Comparison of ENCODE assay signal across 8 cellular contexts in the genomic region with DNA sequence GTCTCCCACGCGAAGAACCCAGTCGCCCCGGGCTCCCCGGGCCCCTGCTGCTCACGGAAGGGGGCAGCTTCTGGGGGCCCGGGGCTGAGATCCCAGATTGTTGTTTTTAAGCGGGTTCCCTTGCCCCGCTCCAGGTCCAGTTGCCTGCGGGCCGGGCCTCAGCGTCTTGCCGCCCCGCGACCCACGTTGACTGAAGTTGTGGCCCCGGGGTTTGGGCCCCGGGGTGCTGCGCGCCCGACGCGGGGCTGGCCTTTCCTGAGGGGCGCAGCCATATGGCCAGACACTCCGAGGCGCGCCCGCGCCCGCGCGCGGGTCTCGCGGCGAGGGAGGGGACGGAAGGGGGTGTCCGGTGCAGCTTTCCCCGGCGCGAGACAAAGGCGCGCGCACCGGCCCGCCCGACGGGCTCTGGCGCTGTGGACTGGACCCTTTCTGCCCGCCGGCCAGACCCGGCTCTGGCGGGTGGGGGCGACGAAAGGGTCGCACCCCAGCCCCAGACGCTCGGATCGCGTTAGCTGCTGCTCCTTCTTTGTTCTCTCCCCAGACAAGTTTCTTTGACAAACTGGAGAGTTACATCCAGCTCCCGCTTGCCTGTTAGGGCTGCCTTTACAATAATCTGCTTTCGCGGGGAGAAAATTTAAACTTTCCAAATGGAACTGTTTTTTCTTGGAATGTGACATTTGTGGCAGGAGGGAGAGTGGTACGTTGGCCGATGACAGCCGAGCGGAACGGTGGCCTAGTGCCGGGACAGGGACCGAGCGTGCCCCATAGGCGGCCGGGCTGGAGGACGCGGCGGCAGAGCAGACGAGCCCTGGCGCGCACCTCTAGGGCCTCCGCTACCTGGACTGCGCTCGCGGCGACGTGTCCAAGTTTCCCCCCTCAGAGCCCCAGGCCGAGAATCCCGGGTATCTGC. TPM values are rescaled to one million over a fixed set of nuclear protein-coding genes. Genes with fewer than 3 reads are reported as not detected.
DNase-seq lines count a peak whose midpoint lies in the region; ATAC-seq and TF ChIP-seq lines count a peak whose summit lies in the region.

No MANE protein-coding gene starts in this region.

- H3K4me3 Mint-ChIP-seq in activated T-cell treated with anti-CD3 and anti-CD28 coated beads, Interleukin-2, amount 50 U/mL, for 4 hours, result peak overlapping the region; percentile 63
- peak overlapping the region in 3 of 4 donors; percentile 47 to 73 (median 66) for H3K4me3 Mint-ChIP-seq in IgD-negative memory B cell

- ATAC-seq in activated T-cell treated with anti-CD3 and anti-CD28 coated beads, Interleukin-2, amount 50 U/mL, for 4 hours, result peak; percentile 41 to 49
- ATAC-seq in psoas muscle (peak; percentile 41 to 66 (median 60)), HG03342 (IDR thresholded peaks at IDR 0.05; ENCODE audit: unreplicated experiment) (no peak)

- H3K27ac Mint-ChIP-seq in IgD-negative memory B cell, result no peak overlapping the region

- TF ChIP-seq CTCF in right atrium auricular region (IDR thresholded peaks at IDR 0.05) (no peak), psoas muscle (IDR thresholded peaks at IDR 0.05) (no peak)

- no peaks in the 10 kb centered on the region for H3K9me3 ChIP-seq in adipocyte (ENCODE audit: control insufficient read depth, low read length)
- H3K9me3 ChIP-seq in right atrium auricular region, result no peaks in the 10 kb centered on the region
- no peaks in the 10 kb centered on the region for H3K9me3 ChIP-seq in psoas muscle

- H3K36me3 Mint-ChIP-seq in activated T-cell treated with anti-CD3 and anti-CD28 coated beads, Interleukin-2, amount 50 U/mL, for 4 hours (ENCODE audit: insufficient read depth), result no peaks in the 10 kb centered on the region
- peaks cover 3% of the 10 kb centered on the region for H3K36me3 Mint-ChIP-seq in IgD-negative memory B cell

- intact Hi-C loops in psoas muscle (cut with DNase I), result loop anchor here (2.0 to 10.0 kb wide), 4 partner anchors 32 to 147 kb away; no protein-coding TSS in a partner anchor

- H3K9me3 Mint-ChIP-seq in activated T-cell treated with anti-CD3 and anti-CD28 coated beads, Interleukin-2, amount 50 U/mL, for 4 hours, result no peaks in the 10 kb centered on the region
- peaks cover 0 to 3% (median 0%) of the 10 kb centered on the region in 3 donors for H3K9me3 Mint-ChIP-seq in IgD-negative memory B cell

- peaks cover 7% of the 10 kb centered on the region for H3K4me1 Mint-ChIP-seq in activated T-cell treated with anti-CD3 and anti-CD28 coated beads, Interleukin-2, amount 50 U/mL, for 4 hours (ENCODE audit: low read depth)
- H3K4me1 Mint-ChIP-seq in IgD-negative memory B cell, result peaks cover 0 to 9% (median 0%) of the 10 kb centered on the region in 3 donors

- H3K4me1 ChIP-seq in adipocyte (ENCODE audit: control insufficient read depth, insufficient read depth, low read length) (peaks cover 30% of the 10 kb centered on the region), right atrium auricular region (peaks cover 0 to 38% of the 10 kb centered on the region in 2 donors), psoas muscle (peaks cover 52% of the 10 kb centered on the region)

- DNase-seq in activated T-cell treated with anti-CD3 and anti-CD28 coated beads, Interleukin-2, amount 50 U/mL, for 4 hours, result no peak
- no peak for DNase-seq in activated T-cell treated with anti-CD3 and anti-CD28 coated beads, Interleukin-2, amount 50 U/mL, for 1 hour
- DNase-seq in adipocyte (ENCODE audit: low read depth) (peak; percentile 84), right atrium auricular region (ENCODE audit: low spot score) (no peak), psoas muscle (peak; percentile 55 to 75), HUDEP-2 (lab: John Stamatoyannopoulos, UW; ENCODE audit: unreplicated experiment in 76 of 76) (no peak)

- WGBS in psoas muscle, 3 donors, result 0 to 1% (median 0%) methylated on average over 70 to 87 of the region's 87 CpGs

- H3K27me3 ChIP-seq in adipocyte (replicated peaks; ENCODE audit: control insufficient read depth, insufficient read depth, low read length) (no peaks in the 10 kb centered on the region), right atrium auricular region (no peaks in the 10 kb centered on the region), psoas muscle (ENCODE audit: insufficient read depth in 3 of 3, low read length in 2 of 3) (no peaks in the 10 kb centered on the region)

- peaks cover 32% of the 10 kb centered on the region for H3K27me3 Mint-ChIP-seq in activated T-cell treated with anti-CD3 and anti-CD28 coated beads, Interleukin-2, amount 50 U/mL, for 4 hours (ENCODE audit: low read depth)
- H3K27me3 Mint-ChIP-seq in IgD-negative memory B cell, result peaks cover 25% of the 10 kb centered on the region

- H3K27ac ChIP-seq in right atrium auricular region, result peak overlapping the region; percentile 96 to 97
- peak overlapping the region; percentile 99 for H3K27ac ChIP-seq in psoas muscle

- H3K4me3 ChIP-seq in adipocyte (ENCODE audit: low read length), result peak overlapping the region; percentile 93
- H3K4me3 ChIP-seq in right atrium auricular region, result peak overlapping the region; percentile 81
- peak overlapping the region; percentile 99 for H3K4me3 ChIP-seq in psoas muscle

- H3K36me3 ChIP-seq in adipocyte (ENCODE audit: control insufficient read depth, insufficient read depth, low read length, severe bottlenecking) (no peaks in the 10 kb centered on the region), right atrium auricular region (no peaks in the 10 kb centered on the region), psoas muscle (ENCODE audit: insufficient read depth in 1 of 2, low read depth in 1 of 2) (no peaks in the 10 kb centered on the region)

- peak overlapping the region; percentile 95 for H3K9ac ChIP-seq in adipocyte (ENCODE audit: low read length)

RNA-seq across cellular contexts. Expression of gene AMOTL1, which starts 0.7 kb away (rescaled TPM):
- under 1 TPM; 0.25 to 0.73 (median 0.69) TPM for total RNA-seq in activated T-cell treated with anti-CD3 and anti-CD28 coated beads, Interleukin-2, amount 50 U/mL, for 4 hours
- polyA plus RNA-seq in IgD-negative memory B cell, result not detected
- 10 to 100 TPM; 56.7 to 59.5 TPM for total RNA-seq in right atrium auricular region
- total RNA-seq in psoas muscle, result 100 to 1,000 TPM; 225 to 355 (median 292) TPM
- polyA plus RNA-seq in psoas muscle, result 100 to 1,000 TPM in 1 of 3 donors, 10 to 100 TPM in 2; 46.5 to 162 (median 91.8) TPM

Comparison
In these comparisons a context has a peak if more than half of its experiments do, and no peak if none do; other contexts are left out.
1. DNase-seq: peak in adipocyte (single experiment) and psoas muscle (2 of 2); none in activated T-cell treated with anti-CD3 and anti-CD28 coated beads, Interleukin-2, amount 50 U/mL, for 4 hours (single experiment), activated T-cell treated with anti-CD3 and anti-CD28 coated beads, Interleukin-2, amount 50 U/mL, for 1 hour (single experiment), right atrium auricular region (single experiment) and HUDEP-2 (0 of 76).
2. RNA of gene AMOTL1, which starts 0.7 kb away (total RNA-seq): 225 to 355 TPM in psoas muscle and 56.7 to 59.5 TPM in right atrium auricular region; 0.25 to 0.73 TPM in activated T-cell treated with anti-CD3 and anti-CD28 coated beads, Interleukin-2, amount 50 U/mL, for 4 hours; every median in the first group is over 10 times any median in the second.
3. Peak in every context shown above with its lines, with median percentiles within 50 percentile points of each other: H3K4me3 ChIP-seq.